In the genomic region with DNA sequence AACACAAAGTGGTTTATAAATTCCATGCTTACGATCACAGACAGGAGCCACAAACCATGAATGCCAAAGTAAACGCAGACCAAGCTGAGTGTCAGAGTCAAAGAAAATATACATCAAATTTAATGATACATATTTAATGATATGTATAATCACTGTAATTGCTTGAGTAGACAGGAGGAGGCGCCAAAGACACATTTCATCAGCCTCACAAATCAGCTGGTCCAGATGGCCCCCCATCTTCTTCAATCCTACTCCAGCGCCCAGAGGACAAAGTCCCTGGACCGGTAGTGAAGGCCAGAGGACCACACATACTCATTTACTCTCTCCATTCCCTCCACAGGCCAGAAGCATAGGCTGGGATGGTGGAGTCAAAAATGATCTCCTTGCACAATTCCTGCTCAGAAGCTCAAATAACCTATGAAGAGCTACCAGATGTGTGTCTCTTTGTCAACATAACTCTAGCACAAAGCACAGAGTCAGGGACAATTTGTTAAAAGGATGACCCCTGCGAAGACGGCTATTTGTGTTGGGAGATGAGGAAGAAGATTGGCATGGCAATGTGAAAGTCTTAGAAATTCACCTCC, we compare ENCODE assay signal across 1 cellular context.
TF ChIP-seq lines count a peak whose summit lies in the region.

No MANE protein-coding gene starts in this region.

TF ChIP-seq in GM12878, 131 proteins besides CTCF, POLR2A, EP300 and RAD21 (continued from another document):
- no peak for TF ChIP-seq BACH1 (IDR thresholded peaks at IDR 0.05; ENCODE audit: borderline replicate concordance)
- no peak for TF ChIP-seq MYB (IDR thresholded peaks at IDR 0.05; ENCODE audit: borderline replicate concordance, low read depth, low read length)
- TF ChIP-seq, protein P1, sequence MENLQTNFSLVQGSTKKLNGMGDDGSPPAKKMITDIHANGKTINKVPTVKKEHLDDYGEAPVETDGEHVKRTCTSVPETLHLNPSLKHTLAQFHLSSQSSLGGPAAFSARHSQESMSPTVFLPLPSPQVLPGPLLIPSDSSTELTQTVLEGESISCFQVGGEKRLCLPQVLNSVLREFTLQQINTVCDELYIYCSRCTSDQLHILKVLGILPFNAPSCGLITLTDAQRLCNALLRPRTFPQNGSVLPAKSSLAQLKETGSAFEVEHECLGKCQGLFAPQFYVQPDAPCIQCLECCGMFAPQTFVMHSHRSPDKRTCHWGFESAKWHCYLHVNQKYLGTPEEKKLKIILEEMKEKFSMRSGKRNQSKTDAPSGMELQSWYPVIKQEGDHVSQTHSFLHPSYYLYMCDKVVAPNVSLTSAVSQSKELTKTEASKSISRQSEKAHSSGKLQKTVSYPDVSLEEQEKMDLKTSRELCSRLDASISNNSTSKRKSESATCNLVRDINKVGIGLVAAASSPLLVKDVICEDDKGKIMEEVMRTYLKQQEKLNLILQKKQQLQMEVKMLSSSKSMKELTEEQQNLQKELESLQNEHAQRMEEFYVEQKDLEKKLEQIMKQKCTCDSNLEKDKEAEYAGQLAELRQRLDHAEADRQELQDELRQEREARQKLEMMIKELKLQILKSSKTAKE (IDR thresholded peaks at IDR 0.05; ENCODE audit: low read depth, poor library complexity, severe bottlenecking) = no peak
- TF ChIP-seq, protein P2, sequence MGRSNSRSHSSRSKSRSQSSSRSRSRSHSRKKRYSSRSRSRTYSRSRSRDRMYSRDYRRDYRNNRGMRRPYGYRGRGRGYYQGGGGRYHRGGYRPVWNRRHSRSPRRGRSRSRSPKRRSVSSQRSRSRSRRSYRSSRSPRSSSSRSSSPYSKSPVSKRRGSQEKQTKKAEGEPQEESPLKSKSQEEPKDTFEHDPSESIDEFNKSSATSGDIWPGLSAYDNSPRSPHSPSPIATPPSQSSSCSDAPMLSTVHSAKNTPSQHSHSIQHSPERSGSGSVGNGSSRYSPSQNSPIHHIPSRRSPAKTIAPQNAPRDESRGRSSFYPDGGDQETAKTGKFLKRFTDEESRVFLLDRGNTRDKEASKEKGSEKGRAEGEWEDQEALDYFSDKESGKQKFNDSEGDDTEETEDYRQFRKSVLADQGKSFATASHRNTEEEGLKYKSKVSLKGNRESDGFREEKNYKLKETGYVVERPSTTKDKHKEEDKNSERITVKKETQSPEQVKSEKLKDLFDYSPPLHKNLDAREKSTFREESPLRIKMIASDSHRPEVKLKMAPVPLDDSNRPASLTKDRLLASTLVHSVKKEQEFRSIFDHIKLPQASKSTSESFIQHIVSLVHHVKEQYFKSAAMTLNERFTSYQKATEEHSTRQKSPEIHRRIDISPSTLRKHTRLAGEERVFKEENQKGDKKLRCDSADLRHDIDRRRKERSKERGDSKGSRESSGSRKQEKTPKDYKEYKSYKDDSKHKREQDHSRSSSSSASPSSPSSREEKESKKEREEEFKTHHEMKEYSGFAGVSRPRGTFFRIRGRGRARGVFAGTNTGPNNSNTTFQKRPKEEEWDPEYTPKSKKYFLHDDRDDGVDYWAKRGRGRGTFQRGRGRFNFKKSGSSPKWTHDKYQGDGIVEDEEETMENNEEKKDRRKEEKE (IDR thresholded peaks at IDR 0.05) = no peak
- no peak for TF ChIP-seq CREB1 (IDR thresholded peaks at IDR 0.05; ENCODE audit: low read depth)
- no peak for TF ChIP-seq CEBPB (IDR thresholded peaks at IDR 0.05; ENCODE audit: borderline replicate concordance in 1 of 2, low read depth in 2 of 2, low read length in 2 of 2)
